ENCODE assay signal across 35 cellular contexts in the genomic region with DNA sequence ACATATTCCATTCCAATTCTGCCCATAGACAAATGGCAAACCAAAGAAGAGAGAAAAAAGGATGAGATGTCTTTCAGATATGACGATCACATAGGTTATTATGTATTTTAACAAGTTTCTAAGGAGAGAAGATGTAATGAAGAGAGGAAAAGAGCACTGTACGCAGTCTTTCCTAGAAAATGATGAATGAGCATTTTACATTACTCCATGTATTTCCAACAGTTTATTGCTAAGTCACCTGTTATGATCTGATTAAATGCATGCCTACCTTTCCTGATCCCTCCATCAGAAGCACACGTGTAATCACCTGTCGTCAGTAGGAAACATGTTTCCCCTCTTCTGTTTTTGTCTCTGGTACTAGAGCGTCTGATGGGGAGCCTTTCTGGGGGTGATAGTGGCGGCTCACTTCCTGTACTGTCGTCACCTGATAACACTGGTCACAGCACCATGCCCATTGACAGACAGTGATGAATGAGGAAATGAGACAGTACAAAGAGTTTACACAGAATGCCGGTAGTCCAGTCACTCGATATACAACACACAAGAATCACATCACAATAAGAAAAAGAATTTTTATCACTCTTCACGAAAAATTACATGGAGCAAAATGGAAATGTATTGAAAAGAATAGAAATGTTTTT.
"Had no signal": no experiment of that assay in that cellular context is flagged by ENCODE, and none has a peak within 500 bp of the region (broad histone marks: within the 10 kb centered on the region; RNA-seq: fewer than 3 reads in every experiment).

No MANE protein-coding gene starts in this region.

- H3K36me3 ChIP-seq: brain microvascular endothelial cell, neutrophil, sigmoid colon, upper lobe of left lung, vagina had no signal

- FAIRE-seq: astrocyte, keratinocyte, small intestine had no signal

- H3K27me3 ChIP-seq: brain microvascular endothelial cell, neutrophil, sigmoid colon, upper lobe of left lung, vagina had no signal

- H3K9me3 ChIP-seq: neutrophil, sigmoid colon, upper lobe of left lung, vagina had no signal

- H3K4me3 Mint-ChIP-seq: activated naive CD4-positive, alpha-beta T cell treated with anti-CD3 and anti-CD28 coated beads, Interleukin-2, amount 10 ng/mL, durations not matched to agents 7 days and 5 days; activated T-helper 1 cell treated with anti-CD3 and anti-CD28 coated beads, Interleukin-12 subunit alpha, Interleukin-12 subunit beta, Interleukin-2, Interleukin-4 antibody, amounts not matched to agents 30 ng/mL and 10 ng/mL and 1 ng/mL, durations not matched to agents 14 hours and 24 hours and 36 hours; dendritic cell treated with granulocyte-macrophage colony-stimulating factor and Interleukin-4, amounts not matched to agents 40 ng/mL and 50 ng/mL, for 4 days; endodermal cell; mesothelial cell of epicardium; naive B cell; nephron progenitor cell; stimulated activated effector memory CD8-positive, alpha-beta T cell treated with anti-CD3 and anti-CD28 coated beads, Interleukin-12 subunit alpha, Interleukin-12 subunit beta, amount 100 ng/mL, for 72 hours; stimulated activated naive CD8-positive, alpha-beta T cell treated with anti-CD3 and anti-CD28 coated beads, Interleukin-15, amount 100 ng/mL, for 72 hours had no signal

- ATAC-seq: esophagus mucosa; left cardiac atrium; stimulated activated effector memory CD8-positive, alpha-beta T cell treated with anti-CD3 and anti-CD28 coated beads, Interleukin-12 subunit alpha, Interleukin-12 subunit beta, amount 100 ng/mL, for 72 hours; stimulated activated naive CD8-positive, alpha-beta T cell treated with anti-CD3 and anti-CD28 coated beads, Interleukin-15, amount 100 ng/mL, for 72 hours had no signal

- DNase-seq: activated CD4-positive, alpha-beta T cell treated with anti-CD3 and anti-CD28 coated beads for 4 hours; activated CD4-positive, alpha-beta T cell treated with anti-CD3 and anti-CD28 coated beads, Interleukin-2, amount 50 U/mL, for 48 hours; activated CD4-positive, CD25-positive, alpha-beta regulatory T cell; activated CD8-positive, alpha-beta memory T cell treated with anti-CD3 and anti-CD28 coated beads, Interleukin-2, amount 50 U/mL, for 4 hours; activated effector memory CD4-positive, alpha-beta T cell treated with anti-CD3 and anti-CD28 coated beads, Interleukin-2, amount 50 U/mL, for 16 hours; activated naive CD4-positive, alpha-beta T cell treated with anti-CD3 and anti-CD28 coated beads, Interleukin-2, amount 10 ng/mL, durations not matched to agents 7 days and 5 days; activated T-cell treated with anti-CD3 and anti-CD28 coated beads, Interleukin-2, amount 50 U/mL, for 1 hour; amniotic stem cell; brain microvascular endothelial cell; caudate nucleus; endodermal cell; foreskin fibroblast; head of caudate nucleus; hippocampal formation; left cardiac atrium; naive B cell; nephron progenitor cell; retina; sigmoid colon; small intestine; stimulated activated CD4-positive, alpha-beta T cell treated with anti-CD3 and anti-CD28 coated beads, Interleukin-4, amount 100 ng/mL, for 24 hours; stimulated activated naive CD8-positive, alpha-beta T cell treated with anti-CD3 and anti-CD28 coated beads, Interleukin-15, amount 100 ng/mL, for 72 hours; substantia nigra; T-helper 9 cell; upper lobe of left lung had no signal

- H3K9me3 Mint-ChIP-seq: activated naive CD4-positive, alpha-beta T cell treated with anti-CD3 and anti-CD28 coated beads, Interleukin-2, amount 10 ng/mL, durations not matched to agents 7 days and 5 days; activated T-helper 1 cell treated with anti-CD3 and anti-CD28 coated beads, Interleukin-12 subunit alpha, Interleukin-12 subunit beta, Interleukin-2, Interleukin-4 antibody, amounts not matched to agents 30 ng/mL and 10 ng/mL and 1 ng/mL, durations not matched to agents 14 hours and 24 hours and 36 hours; dendritic cell treated with granulocyte-macrophage colony-stimulating factor and Interleukin-4, amounts not matched to agents 40 ng/mL and 50 ng/mL, for 4 days; endodermal cell; nephron progenitor cell; stimulated activated naive CD8-positive, alpha-beta T cell treated with anti-CD3 and anti-CD28 coated beads, Interleukin-15, amount 100 ng/mL, for 72 hours had no signal

- H3K27me3 Mint-ChIP-seq: activated naive CD4-positive, alpha-beta T cell treated with anti-CD3 and anti-CD28 coated beads, Interleukin-2, amount 10 ng/mL, durations not matched to agents 7 days and 5 days; naive B cell; stimulated activated naive CD8-positive, alpha-beta T cell treated with anti-CD3 and anti-CD28 coated beads, Interleukin-15, amount 100 ng/mL, for 72 hours had no signal

- H3K27ac Mint-ChIP-seq: activated naive CD4-positive, alpha-beta T cell treated with anti-CD3 and anti-CD28 coated beads, Interleukin-2, amount 10 ng/mL, durations not matched to agents 7 days and 5 days; activated T-helper 1 cell treated with anti-CD3 and anti-CD28 coated beads, Interleukin-12 subunit alpha, Interleukin-12 subunit beta, Interleukin-2, Interleukin-4 antibody, amounts not matched to agents 30 ng/mL and 10 ng/mL and 1 ng/mL, durations not matched to agents 14 hours and 24 hours and 36 hours; dendritic cell treated with granulocyte-macrophage colony-stimulating factor and Interleukin-4, amounts not matched to agents 40 ng/mL and 50 ng/mL, for 4 days; endodermal cell; mesothelial cell of epicardium; nephron progenitor cell; progenitor cell of endocrine pancreas; stimulated activated effector memory CD8-positive, alpha-beta T cell treated with anti-CD3 and anti-CD28 coated beads, Interleukin-12 subunit alpha, Interleukin-12 subunit beta, amount 100 ng/mL, for 72 hours; stimulated activated naive CD8-positive, alpha-beta T cell treated with anti-CD3 and anti-CD28 coated beads, Interleukin-15, amount 100 ng/mL, for 72 hours had no signal

- H3K4me1 ChIP-seq: sigmoid colon, upper lobe of left lung, vagina had no signal

- H3K4me1 Mint-ChIP-seq: activated naive CD4-positive, alpha-beta T cell treated with anti-CD3 and anti-CD28 coated beads, Interleukin-2, amount 10 ng/mL, durations not matched to agents 7 days and 5 days; endodermal cell; naive B cell; stimulated activated effector memory CD8-positive, alpha-beta T cell treated with anti-CD3 and anti-CD28 coated beads, Interleukin-12 subunit alpha, Interleukin-12 subunit beta, amount 100 ng/mL, for 72 hours; stimulated activated naive CD8-positive, alpha-beta T cell treated with anti-CD3 and anti-CD28 coated beads, Interleukin-15, amount 100 ng/mL, for 72 hours had no signal

- H3K4me3 ChIP-seq: sigmoid colon, upper lobe of left lung, vagina had no signal

- H3K36me3 Mint-ChIP-seq: activated naive CD4-positive, alpha-beta T cell treated with anti-CD3 and anti-CD28 coated beads, Interleukin-2, amount 10 ng/mL, durations not matched to agents 7 days and 5 days; mesothelial cell of epicardium; naive B cell; stimulated activated effector memory CD8-positive, alpha-beta T cell treated with anti-CD3 and anti-CD28 coated beads, Interleukin-12 subunit alpha, Interleukin-12 subunit beta, amount 100 ng/mL, for 72 hours had no signal

- H3K27ac ChIP-seq: brain microvascular endothelial cell, neutrophil, sigmoid colon, upper lobe of left lung, vagina had no signal
